Comparison of ENCODE assay signal across 21 cellular contexts in the genomic region with DNA sequence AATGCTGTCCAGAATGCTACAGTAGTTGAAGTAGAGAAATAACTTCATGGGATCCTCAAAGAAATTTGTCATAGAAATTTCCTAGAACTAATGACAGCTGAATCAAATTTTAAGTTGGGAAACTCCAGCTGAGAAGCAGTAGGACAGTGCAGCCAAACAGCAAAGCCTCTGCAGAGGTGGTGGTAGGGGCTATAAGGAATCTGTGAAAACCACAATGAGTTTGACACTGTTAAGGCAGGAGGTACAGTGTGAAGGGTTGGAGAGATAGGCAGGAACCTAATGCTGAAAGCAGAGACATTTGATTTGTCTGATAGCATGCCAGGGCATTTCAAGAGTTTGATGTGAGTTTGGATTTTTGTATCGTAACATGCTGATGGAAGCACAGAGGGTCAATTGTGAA.
"Had no signal": no experiment of that assay in that cellular context is flagged by ENCODE, and none has a peak within 500 bp of the region (broad histone marks: within the 10 kb centered on the region; RNA-seq: fewer than 3 reads in every experiment).

No MANE protein-coding gene starts in this region.

- H3K9me3 Mint-ChIP-seq: activated B cell treated with CpG ODN at 0.5 μM for 24 hours; dendritic cell treated with granulocyte-macrophage colony-stimulating factor and Interleukin-4, amounts not matched to agents 40 ng/mL and 50 ng/mL, for 4 days; naive B cell had no signal

- H3K27ac Mint-ChIP-seq: activated B cell treated with CpG ODN at 0.5 μM for 24 hours; dendritic cell treated with granulocyte-macrophage colony-stimulating factor and Interleukin-4, amounts not matched to agents 40 ng/mL and 50 ng/mL, for 4 days had no signal

- H3K27me3 ChIP-seq: esophagus muscularis mucosa, gastroesophageal sphincter, heart left ventricle, pancreas, right lobe of liver, thyroid gland had no signal

- H3K27me3 Mint-ChIP-seq: activated B cell treated with CpG ODN at 0.5 μM for 24 hours; dendritic cell treated with granulocyte-macrophage colony-stimulating factor and Interleukin-4, amounts not matched to agents 40 ng/mL and 50 ng/mL, for 4 days; naive B cell had no signal

- H3K4me3 ChIP-seq: esophagus muscularis mucosa, gastroesophageal sphincter, heart left ventricle, mucosa of descending colon, pancreas, right lobe of liver, thyroid gland had no signal

- H3K9me3 ChIP-seq: esophagus muscularis mucosa, gastroesophageal sphincter, heart left ventricle, mucosa of descending colon, pancreas, right lobe of liver, thyroid gland had no signal

- FAIRE-seq: bronchial epithelial cell, endothelial cell of umbilical vein, pancreas, small intestine had no signal

- H3K36me3 ChIP-seq: right lobe of liver, thyroid gland had no signal

- ATAC-seq: gastroesophageal sphincter, heart left ventricle, mucosa of descending colon, pancreas, right lobe of liver had no signal

- H3K4me3 Mint-ChIP-seq: activated B cell treated with CpG ODN at 0.5 μM for 24 hours; dendritic cell treated with granulocyte-macrophage colony-stimulating factor and Interleukin-4, amounts not matched to agents 40 ng/mL and 50 ng/mL, for 4 days; naive B cell had no signal

- H3K27ac ChIP-seq: esophagus muscularis mucosa, gastroesophageal sphincter, heart left ventricle, pancreas, right lobe of liver, thyroid gland had no signal

- H3K4me1 ChIP-seq: esophagus muscularis mucosa, gastroesophageal sphincter, right lobe of liver, thyroid gland had no signal

- DNase-seq: activated B cell treated with CpG ODN at 0.5 μM for 24 hours; activated CD4-positive, alpha-beta T cell treated with anti-CD3 and anti-CD28 coated beads for 48 hours; activated CD8-positive, alpha-beta memory T cell treated with anti-CD3 and anti-CD28 coated beads for 24 hours; activated CD8-positive, alpha-beta memory T cell treated with anti-CD3 and anti-CD28 coated beads, Interleukin-2, amount 50 U/mL, for 48 hours; activated naive CD4-positive, alpha-beta T cell treated with anti-CD3 and anti-CD28 coated beads, Interleukin-2, amount 50 U/mL, for 16 hours; effector CD8-positive, alpha-beta T cell; heart left ventricle; mesenchymal stem cell; mucosa of descending colon; naive B cell; pancreas; right lobe of liver; small intestine; stimulated activated CD4-positive, alpha-beta T cell treated with anti-CD3 and anti-CD28 coated beads, Interleukin-15, amount 100 ng/mL, for 24 hours; stimulated activated CD4-positive, alpha-beta T cell treated with anti-CD3 and anti-CD28 coated beads, Interleukin-2, amount 100 ng/mL, for 48 hours; thyroid gland had no signal
